26 cellular contexts compared by ENCODE assay signal in the genomic region with DNA sequence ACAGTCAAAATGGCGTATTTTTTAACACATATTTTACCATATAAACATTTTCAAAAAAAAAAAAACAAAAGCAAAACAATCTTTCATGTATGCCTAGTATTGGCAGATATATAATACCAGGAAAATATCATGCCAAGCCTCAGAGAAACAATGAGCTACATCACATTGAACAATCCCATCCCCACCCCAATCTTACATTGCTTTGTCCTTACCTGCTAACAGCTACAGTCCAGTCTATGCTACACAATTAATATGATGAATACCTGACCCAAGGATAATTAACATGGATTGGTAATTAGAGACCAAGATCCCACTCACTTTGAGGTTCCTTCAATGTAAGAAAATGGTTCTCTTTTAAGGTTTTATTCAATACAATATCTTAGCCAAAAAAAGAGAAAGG. TPM values are rescaled to one million over a fixed set of nuclear protein-coding genes. Genes with fewer than 3 reads are reported as not detected.
DNase-seq lines count a peak whose midpoint lies in the region; ATAC-seq and TF ChIP-seq lines count a peak whose summit lies in the region.
"Had no signal": no experiment of that assay in that cellular context is flagged by ENCODE, and none has a peak within 500 bp of the region (broad histone marks: within the 10 kb centered on the region; RNA-seq: fewer than 3 reads in every experiment).

No MANE protein-coding gene starts in this region.

- no peaks in the 10 kb centered on the region for H3K9me3 Mint-ChIP-seq in activated T-cell treated with anti-CD3 and anti-CD28 coated beads, Interleukin-2, amount 50 U/mL, for 4 hours
- H3K9me3 Mint-ChIP-seq in activated T-helper 17 cell treated with anti-CD3 and anti-CD28 coated beads, Interleukin-2, amount 50 U/mL, for 72 hours, result no peaks in the 10 kb centered on the region
- no peaks in the 10 kb centered on the region for H3K9me3 Mint-ChIP-seq in stimulated activated effector memory CD8-positive, alpha-beta T cell treated with anti-CD3 and anti-CD28 coated beads, Interleukin-12 subunit alpha, Interleukin-12 subunit beta, amount 100 ng/mL, for 72 hours
- H3K9me3 Mint-ChIP-seq: H9 had no signal

- no peak for ATAC-seq in activated T-cell treated with anti-CD3 and anti-CD28 coated beads, Interleukin-2, amount 50 U/mL, for 4 hours
- ATAC-seq in activated T-helper 17 cell treated with anti-CD3 and anti-CD28 coated beads, Interleukin-2, amount 50 U/mL, for 72 hours (replicated peaks), result no peak
- ATAC-seq in stimulated activated effector memory CD8-positive, alpha-beta T cell treated with anti-CD3 and anti-CD28 coated beads, Interleukin-12 subunit alpha, Interleukin-12 subunit beta, amount 100 ng/mL, for 72 hours, result no peak
- ATAC-seq: body of pancreas, heart right ventricle, lower lobe of right lung, pancreas had no signal

- peak overlapping the region; percentile 96 for H3K4me2 ChIP-seq in Loucy (ENCODE audit: low read depth, low read length, poor library complexity, severe bottlenecking)
- H3K4me2 ChIP-seq: BLaER1 had no signal

- H3K27me3 Mint-ChIP-seq in activated T-cell treated with anti-CD3 and anti-CD28 coated beads, Interleukin-2, amount 50 U/mL, for 4 hours (ENCODE audit: low read depth), result no peaks in the 10 kb centered on the region
- H3K27me3 Mint-ChIP-seq in activated T-helper 17 cell treated with anti-CD3 and anti-CD28 coated beads, Interleukin-2, amount 50 U/mL, for 72 hours, result no peaks in the 10 kb centered on the region

- peaks cover 33% of the 10 kb centered on the region for H3K36me3 Mint-ChIP-seq in activated T-cell treated with anti-CD3 and anti-CD28 coated beads, Interleukin-2, amount 50 U/mL, for 4 hours (ENCODE audit: insufficient read depth)
- peaks cover 99% of the 10 kb centered on the region for H3K36me3 Mint-ChIP-seq in activated T-helper 17 cell treated with anti-CD3 and anti-CD28 coated beads, Interleukin-2, amount 50 U/mL, for 72 hours (ENCODE audit: low read depth)
- peaks cover 100% of the 10 kb centered on the region for H3K36me3 Mint-ChIP-seq in stimulated activated effector memory CD8-positive, alpha-beta T cell treated with anti-CD3 and anti-CD28 coated beads, Interleukin-12 subunit alpha, Interleukin-12 subunit beta, amount 100 ng/mL, for 72 hours

- no peaks in the 10 kb centered on the region for H3K9me2 ChIP-seq in Loucy (replicated peaks; ENCODE audit: low read depth, low read length)

- no peak overlapping the region for H2AFZ ChIP-seq in Loucy (ENCODE audit: low read length)

- peaks cover 98% of the 10 kb centered on the region for H3K79me2 ChIP-seq in Loucy (ENCODE audit: insufficient read depth, low read length)

- H3K4me1 ChIP-seq in Loucy (ENCODE audit: insufficient read depth, low read length, poor library complexity, severe bottlenecking), result peaks cover 93% of the 10 kb centered on the region
- H3K4me1 ChIP-seq: adrenal gland, lower lobe of right lung had no signal

- DNase-seq in activated T-cell treated with anti-CD3 and anti-CD28 coated beads, Interleukin-2, amount 50 U/mL, for 4 hours, result no peak
- no peak for DNase-seq in activated T-cell treated with anti-CD3 and anti-CD28 coated beads, Interleukin-2, amount 50 U/mL, for 48 hours
- DNase-seq in stimulated activated effector memory CD8-positive, alpha-beta T cell treated with anti-CD3 and anti-CD28 coated beads, Interleukin-12 subunit alpha, Interleukin-12 subunit beta, amount 100 ng/mL, for 72 hours (ENCODE audit: low spot score in 2 of 2), result no peak
- no peak for DNase-seq in NCI-H146 (lab: John Stamatoyannopoulos, UW)
- DNase-seq in NCI-H1092 (lab: John Stamatoyannopoulos, UW), result no peak
- DNase-seq: adrenal gland, body of pancreas, Calu3, dermis blood vessel endothelial cell, DND-41, esophagus squamous epithelium, foreskin melanocyte, H9, heart right ventricle, kidney glomerular epithelial cell, lower lobe of right lung, NCI-H1105 treated with DMSO at 0.1 percent for 48 hours, NCI-H446 treated with DMSO at 0.1 percent for 48 hours, pancreas, retina, T-helper 9 cell, trophoblast cell had no signal

- no peak for TF ChIP-seq CTCF in Loucy (conservative IDR thresholded peaks at IDR 0.05; ENCODE audit: low read length)

- H3F3A ChIP-seq in Loucy (ENCODE audit: low read depth), result no peaks in the 10 kb centered on the region

- H3K4me3 ChIP-seq in Loucy (ENCODE audit: low read length, poor library complexity, severe bottlenecking), result no peak overlapping the region
- H3K4me3 ChIP-seq: adrenal gland, BLaER1, body of pancreas, esophagus squamous epithelium, heart right ventricle, lower lobe of right lung, pancreas, skin epidermis had no signal

- H3K9me3 ChIP-seq in Loucy (ENCODE audit: insufficient read depth, low read depth, low read length), result no peaks in the 10 kb centered on the region
- H3K9me3 ChIP-seq: adrenal gland, BLaER1, body of pancreas, esophagus squamous epithelium, heart right ventricle, lower lobe of right lung, pancreas had no signal

- peak overlapping the region; percentile 28 for H3K9ac ChIP-seq in Loucy (ENCODE audit: low read depth, low read length, poor library complexity, severe bottlenecking)
- H3K9ac ChIP-seq: BLaER1 had no signal

- no peaks in the 10 kb centered on the region for H3K27me3 ChIP-seq in Loucy (ENCODE audit: insufficient read depth, low read length, poor library complexity, severe bottlenecking)
- H3K27me3 ChIP-seq: BLaER1, body of pancreas, pancreas had no signal

- no peaks in the 10 kb centered on the region for H3K36me3 ChIP-seq in Loucy (ENCODE audit: insufficient read depth, low read length)
- H3K36me3 ChIP-seq: adrenal gland, esophagus squamous epithelium, heart right ventricle, lower lobe of right lung, pancreas had no signal

- peak overlapping the region; percentile 68 for H3K4me3 Mint-ChIP-seq in activated T-cell treated with anti-CD3 and anti-CD28 coated beads, Interleukin-2, amount 50 U/mL, for 4 hours
- H3K4me3 Mint-ChIP-seq in activated T-helper 17 cell treated with anti-CD3 and anti-CD28 coated beads, Interleukin-2, amount 50 U/mL, for 72 hours, result peak overlapping the region; percentile 88
- peak overlapping the region; percentile 87 for H3K4me3 Mint-ChIP-seq in stimulated activated effector memory CD8-positive, alpha-beta T cell treated with anti-CD3 and anti-CD28 coated beads, Interleukin-12 subunit alpha, Interleukin-12 subunit beta, amount 100 ng/mL, for 72 hours
- H3K4me3 Mint-ChIP-seq: H9 had no signal

- peak overlapping the region; percentile 70 for H3K27ac Mint-ChIP-seq in activated T-helper 17 cell treated with anti-CD3 and anti-CD28 coated beads, Interleukin-2, amount 50 U/mL, for 72 hours
- peak overlapping the region; percentile 84 for H3K27ac Mint-ChIP-seq in stimulated activated effector memory CD8-positive, alpha-beta T cell treated with anti-CD3 and anti-CD28 coated beads, Interleukin-12 subunit alpha, Interleukin-12 subunit beta, amount 100 ng/mL, for 72 hours
- H3K27ac Mint-ChIP-seq: H9 had no signal

- H4K20me1 ChIP-seq in Loucy (ENCODE audit: insufficient read depth, low read length, poor library complexity, severe bottlenecking), result peaks cover 27% of the 10 kb centered on the region

- peaks cover 70% of the 10 kb centered on the region for H3K4me1 Mint-ChIP-seq in activated T-cell treated with anti-CD3 and anti-CD28 coated beads, Interleukin-2, amount 50 U/mL, for 4 hours (ENCODE audit: low read depth)
- peaks cover 46% of the 10 kb centered on the region for H3K4me1 Mint-ChIP-seq in activated T-helper 17 cell treated with anti-CD3 and anti-CD28 coated beads, Interleukin-2, amount 50 U/mL, for 72 hours
- H3K4me1 Mint-ChIP-seq in stimulated activated effector memory CD8-positive, alpha-beta T cell treated with anti-CD3 and anti-CD28 coated beads, Interleukin-12 subunit alpha, Interleukin-12 subunit beta, amount 100 ng/mL, for 72 hours, result peaks cover 53% of the 10 kb centered on the region

RNA-seq across cellular contexts. Expression of a gene that starts 7.6 kb away (rescaled TPM):
- 100 to 1,000 TPM; 209 to 239 (median 228) TPM for total RNA-seq in activated T-cell treated with anti-CD3 and anti-CD28 coated beads, Interleukin-2, amount 50 U/mL, for 4 hours
- 100 to 1,000 TPM; 414 to 494 TPM for total RNA-seq in activated T-helper 17 cell treated with anti-CD3 and anti-CD28 coated beads, Interleukin-2, amount 50 U/mL, for 72 hours
